In genomic region chr1:115771847-115772457, GRCh38 we compare ENCODE assay signal across 8 cellular contexts. TPM values are rescaled to one million over a fixed set of nuclear protein-coding genes. Genes with fewer than 3 reads are reported as not detected.
DNase-seq lines count a peak whose midpoint lies in the region; ATAC-seq and TF ChIP-seq lines count a peak whose summit lies in the region.

No MANE protein-coding gene starts in this region.

- POLR2A ChIA-PET in activated CD8-positive, alpha-beta T cell treated with anti-CD3 and anti-CD28 coated beads, Interleukin-2, amount 10 ng/mL, durations not matched to agents 7 days and 5 days (lab: Charles Lee) = no interaction called here
- POLR2A ChIA-PET in naive thymus-derived CD8-positive, alpha-beta T cell (lab: Charles Lee) = no interaction called here

- ATAC-seq in GM19324 (IDR thresholded peaks at IDR 0.05; ENCODE audit: low FRiP score, unreplicated experiment) (peak; percentile 87), HG03442 (IDR thresholded peaks at IDR 0.05; ENCODE audit: unreplicated experiment) (peak; percentile 94)
- peak; percentile 64 for ATAC-seq in activated CD8-positive, alpha-beta T cell treated with anti-CD3 and anti-CD28 coated beads, Interleukin-2, amount 10 ng/mL, durations not matched to agents 7 days and 5 days
- no peak for ATAC-seq in naive thymus-derived CD8-positive, alpha-beta T cell

- peak; percentile 76 for TF ChIP-seq CTCF in glutamatergic neuron (IDR thresholded peaks at IDR 0.05; ENCODE audit: partially characterized antibody, unreplicated experiment)
- peak in 2 of 3 donors; percentile 67 to 72 for TF ChIP-seq CTCF in ovary (IDR thresholded peaks at IDR 0.05)

- H3K27me3 ChIP-seq in ovary = no peaks in the 10 kb centered on the region

- no peak for TF ChIP-seq EP300 in ovary (IDR thresholded peaks at IDR 0.05)

- no peak overlapping the region for H3K4me3 ChIP-seq in ovary

- TF ChIP-seq POLR2A in ovary (IDR thresholded peaks at IDR 0.05) = no peak

- H3K27ac Mint-ChIP-seq in activated CD8-positive, alpha-beta T cell treated with anti-CD3 and anti-CD28 coated beads, Interleukin-2, amount 10 ng/mL, durations not matched to agents 7 days and 5 days = no peak overlapping the region
- H3K27ac Mint-ChIP-seq in glutamatergic neuron (ENCODE audit: unreplicated experiment) = peak overlapping the region; percentile 75
- H3K27ac Mint-ChIP-seq in naive thymus-derived CD8-positive, alpha-beta T cell = no peak overlapping the region

- H3K4me1 Mint-ChIP-seq in activated CD8-positive, alpha-beta T cell treated with anti-CD3 and anti-CD28 coated beads, Interleukin-2, amount 10 ng/mL, durations not matched to agents 7 days and 5 days (ENCODE audit: low read depth) = no peaks in the 10 kb centered on the region
- peaks cover 20% of the 10 kb centered on the region for H3K4me1 Mint-ChIP-seq in glutamatergic neuron (ENCODE audit: low read depth, unreplicated experiment)
- no peaks in the 10 kb centered on the region for H3K4me1 Mint-ChIP-seq in naive thymus-derived CD8-positive, alpha-beta T cell

- H3K36me3 ChIP-seq in ovary = no peaks in the 10 kb centered on the region

- H3K27me3 Mint-ChIP-seq in activated CD8-positive, alpha-beta T cell treated with anti-CD3 and anti-CD28 coated beads, Interleukin-2, amount 10 ng/mL, durations not matched to agents 7 days and 5 days (ENCODE audit: low read depth) = peaks cover 3% of the 10 kb centered on the region
- peaks cover 5% of the 10 kb centered on the region for H3K27me3 Mint-ChIP-seq in glutamatergic neuron (ENCODE audit: unreplicated experiment)
- H3K27me3 Mint-ChIP-seq in naive thymus-derived CD8-positive, alpha-beta T cell = peaks cover 9 to 22% (median 17%) of the 10 kb centered on the region in 5 donors

- 24 to 26% (median 25%) methylated on average over 10 of the region's 10 CpGs for WGBS in ovary, 3 donors

- peak; percentile 85 for DNase-seq in DMS153 (lab: John Stamatoyannopoulos, UW)
- peak; percentile 94 for DNase-seq in NCI-H2227 (lab: John Stamatoyannopoulos, UW; ENCODE audit: unreplicated experiment)
- peak; percentile 34 for DNase-seq in activated CD8-positive, alpha-beta T cell treated with anti-CD3 and anti-CD28 coated beads, Interleukin-2, amount 10 ng/mL, durations not matched to agents 7 days and 5 days
- peak; percentile 35 for DNase-seq in glutamatergic neuron
- DNase-seq in ovary = peak; percentile 57 to 76 (median 61)
- DNase-seq in naive thymus-derived CD8-positive, alpha-beta T cell = no peak

- no peaks in the 10 kb centered on the region for H3K36me3 Mint-ChIP-seq in activated CD8-positive, alpha-beta T cell treated with anti-CD3 and anti-CD28 coated beads, Interleukin-2, amount 10 ng/mL, durations not matched to agents 7 days and 5 days (ENCODE audit: low read depth)
- H3K36me3 Mint-ChIP-seq in glutamatergic neuron (ENCODE audit: unreplicated experiment) = no peaks in the 10 kb centered on the region
- H3K36me3 Mint-ChIP-seq in naive thymus-derived CD8-positive, alpha-beta T cell = no peaks in the 10 kb centered on the region

- H3K27ac ChIP-seq in ovary = no peak overlapping the region

- H3K9me3 ChIP-seq in ovary = no peaks in the 10 kb centered on the region

- intact Hi-C loops in ovary (cut with DNase I) = loop anchor here in 2 of 4 donors (5.0 to 10.0 kb wide), 2 partner anchors 55 to 57 kb away; no protein-coding TSS in a partner anchor

- H3K9me3 Mint-ChIP-seq in activated CD8-positive, alpha-beta T cell treated with anti-CD3 and anti-CD28 coated beads, Interleukin-2, amount 10 ng/mL, durations not matched to agents 7 days and 5 days (ENCODE audit: insufficient read depth) = no peaks in the 10 kb centered on the region
- H3K9me3 Mint-ChIP-seq in glutamatergic neuron (ENCODE audit: unreplicated experiment) = peaks cover 1% of the 10 kb centered on the region
- H3K9me3 Mint-ChIP-seq in naive thymus-derived CD8-positive, alpha-beta T cell = no peaks in the 10 kb centered on the region

- no peaks in the 10 kb centered on the region for H3K4me1 ChIP-seq in ovary (ENCODE audit: insufficient read depth)

- CTCF ChIA-PET in activated CD8-positive, alpha-beta T cell treated with anti-CD3 and anti-CD28 coated beads, Interleukin-2, amount 10 ng/mL, durations not matched to agents 7 days and 5 days (lab: Charles Lee) = interaction anchor here (0.8 to 3.0 kb wide), 11 partner anchors 8 to 249 kb away, joined by 3 to 13 read pairs (median 5); no protein-coding TSS in a partner anchor

- no peak overlapping the region for H3K4me3 Mint-ChIP-seq in activated CD8-positive, alpha-beta T cell treated with anti-CD3 and anti-CD28 coated beads, Interleukin-2, amount 10 ng/mL, durations not matched to agents 7 days and 5 days
- no peak overlapping the region for H3K4me3 Mint-ChIP-seq in glutamatergic neuron (ENCODE audit: unreplicated experiment)
- H3K4me3 Mint-ChIP-seq in naive thymus-derived CD8-positive, alpha-beta T cell = no peak overlapping the region

RNA-seq across cellular contexts. Expression of gene CASQ2, which starts 3.4 kb away (rescaled TPM):
- total RNA-seq in activated CD8-positive, alpha-beta T cell treated with anti-CD3 and anti-CD28 coated beads, Interleukin-2, amount 10 ng/mL, durations not matched to agents 7 days and 5 days = not detected
- total RNA-seq in glutamatergic neuron (ENCODE audit: unreplicated experiment) (not detected), ovary (1 to 10 TPM in 6 of 7 donors, under 1 TPM in 1; 0.36 to 6.2 (median 1.9) TPM)
- polyA plus RNA-seq in ovary = 10 to 100 TPM in 1 of 2 donors, 1 to 10 TPM in 1; 5.0 to 43.0 TPM
- total RNA-seq in naive thymus-derived CD8-positive, alpha-beta T cell = not detected
- polyA plus RNA-seq in naive thymus-derived CD8-positive, alpha-beta T cell = not detected

Comparison
In these comparisons a context has a peak if more than half of its experiments do, and no peak if none do; other contexts are left out.
1. DNase-seq: peak in DMS153 (single experiment), NCI-H2227 (single experiment), activated CD8-positive, alpha-beta T cell treated with anti-CD3 and anti-CD28 coated beads, Interleukin-2, amount 10 ng/mL, durations not matched to agents 7 days and 5 days (single experiment), glutamatergic neuron (single experiment) and ovary (5 of 5); none in naive thymus-derived CD8-positive, alpha-beta T cell (0 of 10).
2. ATAC-seq: peak in GM19324 (single experiment), HG03442 (single experiment) and activated CD8-positive, alpha-beta T cell treated with anti-CD3 and anti-CD28 coated beads, Interleukin-2, amount 10 ng/mL, durations not matched to agents 7 days and 5 days (single experiment); none in naive thymus-derived CD8-positive, alpha-beta T cell (0 of 2).